Comparison of ENCODE assay signal across 1 cellular context in genomic region chr14:103883263-103883523, GRCh38.
TF ChIP-seq lines count a peak whose summit lies in the region.

No MANE protein-coding gene starts in this region.

TF ChIP-seq in HepG2, 621 proteins besides CTCF, POLR2A, EP300 and RAD21:
- TF ChIP-seq THAP9 (CRISPR knock-in tag; IDR thresholded peaks at IDR 0.05; ENCODE audit: borderline replicate concordance) (no peak), KAT2B (IDR thresholded peaks at IDR 0.05; ENCODE audit: borderline replicate concordance, low read depth, low read length) (no peak), HMG20A (CRISPR knock-in tag; IDR thresholded peaks at IDR 0.05; ENCODE audit: borderline replicate concordance) (no peak), ZNF687 (CRISPR knock-in tag; IDR thresholded peaks at IDR 0.05) (peak; percentile 32; the same call in 1 of the 2 replicates), HNRNPL (IDR thresholded peaks at IDR 0.05; ENCODE audit: low read depth, low read length) (0 out of 2 replicates have a peak, but pooled peaks have one; percentile 5)
